1 cellular context compared by ENCODE assay signal in genomic region chr9:110887276-110887675, GRCh38.
TF ChIP-seq lines count a peak whose summit lies in the region.

No MANE protein-coding gene starts in this region.

TF ChIP-seq in SK-N-SH treated with all-trans-retinoic acid at 6 μM for 48 hours, 23 proteins besides CTCF, POLR2A, EP300 and RAD21 (continued from another document):
- TF ChIP-seq, protein P1, sequence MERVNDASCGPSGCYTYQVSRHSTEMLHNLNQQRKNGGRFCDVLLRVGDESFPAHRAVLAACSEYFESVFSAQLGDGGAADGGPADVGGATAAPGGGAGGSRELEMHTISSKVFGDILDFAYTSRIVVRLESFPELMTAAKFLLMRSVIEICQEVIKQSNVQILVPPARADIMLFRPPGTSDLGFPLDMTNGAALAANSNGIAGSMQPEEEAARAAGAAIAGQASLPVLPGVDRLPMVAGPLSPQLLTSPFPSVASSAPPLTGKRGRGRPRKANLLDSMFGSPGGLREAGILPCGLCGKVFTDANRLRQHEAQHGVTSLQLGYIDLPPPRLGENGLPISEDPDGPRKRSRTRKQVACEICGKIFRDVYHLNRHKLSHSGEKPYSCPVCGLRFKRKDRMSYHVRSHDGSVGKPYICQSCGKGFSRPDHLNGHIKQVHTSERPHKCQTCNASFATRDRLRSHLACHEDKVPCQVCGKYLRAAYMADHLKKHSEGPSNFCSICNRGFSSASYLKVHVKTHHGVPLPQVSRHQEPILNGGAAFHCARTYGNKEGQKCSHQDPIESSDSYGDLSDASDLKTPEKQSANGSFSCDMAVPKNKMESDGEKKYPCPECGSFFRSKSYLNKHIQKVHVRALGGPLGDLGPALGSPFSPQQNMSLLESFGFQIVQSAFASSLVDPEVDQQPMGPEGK (CRISPR knock-in tag; IDR thresholded peaks at IDR 0.05; ENCODE audit: borderline replicate concordance) = no peak
